In the genomic region with DNA sequence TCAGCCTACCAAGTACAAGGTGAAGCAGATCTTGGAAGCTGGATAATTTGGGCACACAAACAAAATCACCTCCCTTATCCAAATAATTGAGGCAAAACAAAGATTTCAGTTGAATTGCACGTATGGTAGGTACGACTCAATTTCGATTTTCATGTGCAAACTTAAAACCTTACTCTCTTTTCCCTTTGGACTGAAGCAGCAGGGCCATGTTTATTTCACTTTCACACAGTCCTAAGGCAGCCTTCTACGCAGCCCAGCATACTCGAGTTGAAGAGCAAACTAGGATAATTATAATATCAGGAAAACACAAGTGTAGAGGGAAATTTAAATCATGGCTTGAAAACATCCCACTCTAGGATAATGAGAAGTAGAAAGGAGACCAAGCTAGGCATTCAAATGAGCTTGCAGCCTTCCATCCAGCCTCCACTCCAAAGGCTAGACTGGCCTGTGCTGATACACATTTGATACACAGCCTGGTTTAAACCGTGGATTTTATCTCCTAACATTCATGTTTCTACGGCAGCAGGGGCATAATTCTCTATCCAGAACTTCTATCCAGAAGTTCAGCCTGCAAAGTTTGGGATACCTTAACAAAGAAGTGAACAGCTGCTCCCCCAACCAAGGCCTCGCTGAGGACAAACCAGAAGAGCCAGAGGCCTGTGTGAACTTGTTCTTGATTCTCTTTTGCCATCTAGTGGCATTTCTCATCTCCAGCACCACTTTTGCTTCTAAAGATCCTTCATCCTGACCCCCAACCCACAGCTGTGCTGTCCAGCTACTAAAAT, we compare ENCODE assay signal across 8 cellular contexts. TPM values are rescaled to one million over a fixed set of nuclear protein-coding genes. Genes with fewer than 3 reads are reported as not detected.
A peak's percentile ranks its signal among the peaks of the same experiment; 100 is the strongest.
DNase-seq lines count a peak whose midpoint lies in the region; ATAC-seq and TF ChIP-seq lines count a peak whose summit lies in the region.

No MANE protein-coding gene starts in this region.

- peak; percentile 57 for TF ChIP-seq CTCF in GM12864 (IDR thresholded peaks at IDR 0.05; ENCODE audit: low read depth, low read length, missing control alignments)
- TF ChIP-seq CTCF in osteocyte (IDR thresholded peaks at IDR 0.05): peak; percentile 76

- H3K9me3 Mint-ChIP-seq in activated CD8-positive, alpha-beta T cell treated with anti-CD3 and anti-CD28 coated beads, Interleukin-2, amount 10 ng/mL, durations not matched to agents 7 days and 5 days (ENCODE audit: insufficient read depth): no peaks in the 10 kb centered on the region
- H3K9me3 Mint-ChIP-seq in osteocyte (ENCODE audit: unreplicated experiment): no peaks in the 10 kb centered on the region

- no peak overlapping the region for H3K27ac Mint-ChIP-seq in activated CD8-positive, alpha-beta T cell treated with anti-CD3 and anti-CD28 coated beads, Interleukin-2, amount 10 ng/mL, durations not matched to agents 7 days and 5 days
- no peak overlapping the region for H3K27ac Mint-ChIP-seq in osteocyte (ENCODE audit: unreplicated experiment)

- H3K4me1 Mint-ChIP-seq in activated CD8-positive, alpha-beta T cell treated with anti-CD3 and anti-CD28 coated beads, Interleukin-2, amount 10 ng/mL, durations not matched to agents 7 days and 5 days (ENCODE audit: low read depth): peaks cover 6% of the 10 kb centered on the region
- H3K4me1 Mint-ChIP-seq in osteocyte (ENCODE audit: unreplicated experiment): peaks cover 38% of the 10 kb centered on the region

- peak; percentile 67 for ATAC-seq in activated CD8-positive, alpha-beta T cell treated with anti-CD3 and anti-CD28 coated beads, Interleukin-2, amount 10 ng/mL, durations not matched to agents 7 days and 5 days
- ATAC-seq in HG02798 (IDR thresholded peaks at IDR 0.05; ENCODE audit: poor library complexity, unreplicated experiment): no peak
- no peak for ATAC-seq in HG03460 (IDR thresholded peaks at IDR 0.05; ENCODE audit: unreplicated experiment)

- POLR2A ChIA-PET in activated CD8-positive, alpha-beta T cell treated with anti-CD3 and anti-CD28 coated beads, Interleukin-2, amount 10 ng/mL, durations not matched to agents 7 days and 5 days (lab: Charles Lee): interaction anchor here (1.2 kb wide), 1 partner anchor 25 kb away, joined by 3 read pairs; no protein-coding TSS in a partner anchor

- peaks cover 22% of the 10 kb centered on the region for H3K27me3 Mint-ChIP-seq in activated CD8-positive, alpha-beta T cell treated with anti-CD3 and anti-CD28 coated beads, Interleukin-2, amount 10 ng/mL, durations not matched to agents 7 days and 5 days (ENCODE audit: low read depth)
- H3K27me3 Mint-ChIP-seq in osteocyte (ENCODE audit: unreplicated experiment): peaks cover 31% of the 10 kb centered on the region

- no peak overlapping the region for H3K4me3 Mint-ChIP-seq in activated CD8-positive, alpha-beta T cell treated with anti-CD3 and anti-CD28 coated beads, Interleukin-2, amount 10 ng/mL, durations not matched to agents 7 days and 5 days
- H3K4me3 Mint-ChIP-seq in osteocyte (ENCODE audit: unreplicated experiment): no peak overlapping the region

- no peaks in the 10 kb centered on the region for H3K36me3 Mint-ChIP-seq in activated CD8-positive, alpha-beta T cell treated with anti-CD3 and anti-CD28 coated beads, Interleukin-2, amount 10 ng/mL, durations not matched to agents 7 days and 5 days (ENCODE audit: low read depth)
- no peaks in the 10 kb centered on the region for H3K36me3 Mint-ChIP-seq in osteocyte (ENCODE audit: unreplicated experiment)

- CTCF ChIA-PET in activated CD8-positive, alpha-beta T cell treated with anti-CD3 and anti-CD28 coated beads, Interleukin-2, amount 10 ng/mL, durations not matched to agents 7 days and 5 days (lab: Charles Lee): interaction anchor here (0.7 to 7.2 kb wide), 17 partner anchors 8 to 358 kb away, joined by 3 to 172 read pairs (median 6); a partner anchor contains a TSS

- DNase-seq in AG08395 (ENCODE audit: low spot score) (peak; percentile 76), GM12864 (ENCODE audit: low read depth) (peak; percentile 8), NCI-H2107 treated with DMSO at 0.1 percent for 48 hours (lab: John Stamatoyannopoulos, UW; ENCODE audit: unreplicated experiment) (peak; percentile 52), glomerular endothelial cell (ENCODE audit: extremely low read depth, low read depth, low spot score) (peak; percentile 27), osteocyte (ENCODE audit: extremely low spot score, unreplicated experiment) (no peak)
- DNase-seq in activated CD8-positive, alpha-beta T cell treated with anti-CD3 and anti-CD28 coated beads, Interleukin-2, amount 10 ng/mL, durations not matched to agents 7 days and 5 days: peak; percentile 29

- H3K4me3 ChIP-seq in GM12864 (ENCODE audit: low read depth, low read length): no peak overlapping the region

RNA-seq across cellular contexts. Expression of a gene that starts 2.4 kb away (rescaled TPM):
- total RNA-seq in activated CD8-positive, alpha-beta T cell treated with anti-CD3 and anti-CD28 coated beads, Interleukin-2, amount 10 ng/mL, durations not matched to agents 7 days and 5 days: not detected
- total RNA-seq in glomerular endothelial cell: not detected in 2 replicates
- not detected in 2 replicates for total RNA-seq in osteocyte

RNA-seq across cellular contexts. Expression of a gene that starts 5.2 kb away (rescaled TPM):
- not detected for total RNA-seq in activated CD8-positive, alpha-beta T cell treated with anti-CD3 and anti-CD28 coated beads, Interleukin-2, amount 10 ng/mL, durations not matched to agents 7 days and 5 days
- total RNA-seq in glomerular endothelial cell (not detected in 2 replicates), osteocyte (not detected in 2 replicates)

RNA-seq across cellular contexts. Expression of a gene that starts 9.8 kb away (rescaled TPM):
- not detected for total RNA-seq in activated CD8-positive, alpha-beta T cell treated with anti-CD3 and anti-CD28 coated beads, Interleukin-2, amount 10 ng/mL, durations not matched to agents 7 days and 5 days
- total RNA-seq in glomerular endothelial cell: not detected in 2 replicates
- total RNA-seq in osteocyte: not detected in 2 replicates

RNA-seq across cellular contexts. Expression of a gene that starts 14.9 kb away (rescaled TPM):
- 1 to 10 TPM; 6.2 to 7.6 TPM for total RNA-seq in activated CD8-positive, alpha-beta T cell treated with anti-CD3 and anti-CD28 coated beads, Interleukin-2, amount 10 ng/mL, durations not matched to agents 7 days and 5 days
- total RNA-seq in glomerular endothelial cell (2.6 and 3.1 TPM in 2 replicates), osteocyte (8.0 and 8.6 TPM in 2 replicates)

RNA-seq across cellular contexts. Expression of a gene that starts 17.8 kb away (rescaled TPM):
- not detected for total RNA-seq in activated CD8-positive, alpha-beta T cell treated with anti-CD3 and anti-CD28 coated beads, Interleukin-2, amount 10 ng/mL, durations not matched to agents 7 days and 5 days
- not detected in 2 replicates for total RNA-seq in glomerular endothelial cell
- total RNA-seq in osteocyte: not detected in 2 replicates
